In genomic region chr22:44947846-44948245, GRCh38 we compare ENCODE assay signal across 23 cellular contexts.
A peak's percentile ranks its signal among the peaks of the same experiment; 100 is the strongest.
DNase-seq lines count a peak whose midpoint lies in the region; ATAC-seq, FAIRE-seq and TF ChIP-seq lines count a peak whose summit lies in the region.
"Had no signal": no experiment of that assay in that cellular context is flagged by ENCODE, and none has a peak within 500 bp of the region (broad histone marks: within the 10 kb centered on the region; RNA-seq: fewer than 3 reads in every experiment).

No MANE protein-coding gene starts in this region.

- H3K36me3 Mint-ChIP-seq in brain (peaks cover 34% of the 10 kb centered on the region), nephron progenitor cell (ENCODE audit: low read depth) (peaks cover 39% of the 10 kb centered on the region)
- H3K36me3 Mint-ChIP-seq: CD8-positive, alpha-beta T cell had no signal

- H3K79me2 ChIP-seq in HepG2 (ENCODE audit: insufficient read depth, low read length) (no peaks in the 10 kb centered on the region), trophoblast cell (ENCODE audit: control insufficient read depth, insufficient read depth, low read length, poor library complexity) (no peaks in the 10 kb centered on the region)

- no peaks in the 10 kb centered on the region for H4K20me1 ChIP-seq in HepG2 (ENCODE audit: insufficient read depth, low read length)

- no peak overlapping the region for H3K9ac ChIP-seq in HepG2 (ENCODE audit: insufficient read depth, low read depth, low read length)
- H3K9ac ChIP-seq in trophoblast cell (ENCODE audit: low read length), result no peak overlapping the region
- H3K9ac ChIP-seq: BLaER1 treated with 17β-estradiol and CSF1 and Interleukin-3, amounts not matched to agents 10 nM and 100 nM had no signal

- FAIRE-seq in HepG2 (lab: Jason Lieb, UNC), result no peak
- FAIRE-seq: A549, D721Med, G401.6, GM12891, GM19239 had no signal

- no peaks in the 10 kb centered on the region for H3K36me3 ChIP-seq in HepG2 (replicated peaks in 1 of 2; ENCODE audit: control insufficient read depth in 1 of 2, insufficient read depth in 2 of 2, low read length in 2 of 2)
- H3K36me3 ChIP-seq in right lobe of liver, result no peaks in the 10 kb centered on the region
- no peaks in the 10 kb centered on the region for H3K36me3 ChIP-seq in trophoblast cell (ENCODE audit: control insufficient read depth in 1 of 2, insufficient read depth in 2 of 2, low read length in 2 of 2)
- H3K36me3 ChIP-seq: BLaER1 treated with 17β-estradiol and CSF1 and Interleukin-3, amounts not matched to agents 10 nM and 100 nM had no signal

- H2AK5ac ChIP-seq in trophoblast cell (ENCODE audit: low read length), result no peak overlapping the region

- TF ChIP-seq EP300 in HepG2 (IDR thresholded peaks at IDR 0.05; ENCODE audit: low read depth in 2 of 2, low read length in 2 of 2) (no peak), HepG2 (CRISPR knock-in tag; IDR thresholded peaks at IDR 0.05; ENCODE audit: borderline replicate concordance) (no peak)

- H3K27me3 Mint-ChIP-seq in brain (no peaks in the 10 kb centered on the region), nephron progenitor cell (ENCODE audit: low read depth, poor library complexity) (peaks cover 8% of the 10 kb centered on the region)
- H3K27me3 Mint-ChIP-seq: B cell had no signal

- WGBS in HepG2 (ENCODE audit: low lambda C conversion rate), result 21% methylated on average over 13 of the region's 13 CpGs
- 55% methylated on average over 11 of the region's 13 CpGs for WGBS in right lobe of liver (ENCODE audit: insufficient coverage, low coverage, low lambda C conversion rate, missing lambda C conversion rate)
- no CpG with 5 or more reads among the region's 13 CpGs for WGBS in trophoblast cell (ENCODE audit: extremely low coverage, insufficient coverage, insufficient read length)

- no peak for TF ChIP-seq CTCF in HepG2 (CRISPR knock-in tag; IDR thresholded peaks at IDR 0.05)
- no peak for TF ChIP-seq CTCF in right lobe of liver (IDR thresholded peaks at IDR 0.05)
- TF ChIP-seq CTCF in brain (conservative IDR thresholded peaks at IDR 0.05), result no peak
- TF ChIP-seq CTCF in nephron progenitor cell (IDR thresholded peaks at IDR 0.05), result no peak

- no peak overlapping the region for H3K23ac ChIP-seq in trophoblast cell (ENCODE audit: low read length)

- H3K27me3 ChIP-seq in HepG2 (ENCODE audit: control insufficient read depth in 1 of 2, insufficient read depth in 2 of 2, low read length in 2 of 2), result peaks cover 10 to 61% of the 10 kb centered on the region in 2 experiments; a peak in 3 of 5 replicates
- no peaks in the 10 kb centered on the region for H3K27me3 ChIP-seq in right lobe of liver
- H3K27me3 ChIP-seq in trophoblast cell (ENCODE audit: insufficient read depth, low read length), result no peaks in the 10 kb centered on the region
- H3K27me3 ChIP-seq: BLaER1 treated with 17β-estradiol and CSF1 and Interleukin-3, amounts not matched to agents 10 nM and 100 nM had no signal

- H4K91ac ChIP-seq in trophoblast cell (ENCODE audit: low read depth, low read length), result no peak overlapping the region

- H4K12ac ChIP-seq in trophoblast cell (ENCODE audit: low read depth, low read length), result no peak overlapping the region

- TF ChIP-seq RAD21 in HepG2 (CRISPR knock-in tag; IDR thresholded peaks at IDR 0.05), result no peak

- DNase-seq in HepG2 (ENCODE audit: low spot score) (no peak), right lobe of liver (no peak), nephron progenitor cell (no peak), trophoblast cell (no peak), NCI-H2171 treated with DMSO at 0.1 percent for 48 hours (lab: John Stamatoyannopoulos, UW) (no peak)
- DNase-seq: AML-193; Caco-2; Calu3; CD4-positive, alpha-beta T cell; CD8-positive, alpha-beta T cell; DMS79 treated with DMSO at 0.1 percent for 48 hours; GF-D8 had no signal

- H3K27ac ChIP-seq in HepG2 (ENCODE audit: extremely low read length, insufficient read depth, low read length), result no peak overlapping the region
- H3K27ac ChIP-seq in right lobe of liver, result no peak overlapping the region
- H3K27ac ChIP-seq in trophoblast cell (ENCODE audit: low read depth, low read length), result no peak overlapping the region
- H3K27ac ChIP-seq: 22Rv1; A549; BLaER1 treated with 17β-estradiol and CSF1 and Interleukin-3, amounts not matched to agents 10 nM and 100 nM; C4-2B had no signal

- H3K27ac Mint-ChIP-seq in brain (peak overlapping the region in 4 of 5 experiments; percentile 36 to 84 (median 75)), nephron progenitor cell (peak overlapping the region; percentile 66)
- H3K27ac Mint-ChIP-seq: B cell; CD4-positive, alpha-beta T cell; CD8-positive, alpha-beta T cell had no signal

- no peak overlapping the region for H2BK120ac ChIP-seq in trophoblast cell (ENCODE audit: insufficient read depth, low read length, poor library complexity)

- H3K9me3 ChIP-seq in HepG2 (ENCODE audit: low read length), result no peaks in the 10 kb centered on the region
- H3K9me3 ChIP-seq in right lobe of liver, result no peaks in the 10 kb centered on the region
- H3K9me3 ChIP-seq in trophoblast cell (ENCODE audit: insufficient read depth, low read depth, low read length), result peaks cover 4% of the 10 kb centered on the region
- H3K9me3 ChIP-seq: A549 had no signal

- H3K9me3 Mint-ChIP-seq in brain (peaks cover 0 to 20% (median 11%) of the 10 kb centered on the region in 5 experiments), nephron progenitor cell (peaks cover 24% of the 10 kb centered on the region)
- H3K9me3 Mint-ChIP-seq: CD4-positive, alpha-beta T cell; CD8-positive, alpha-beta T cell had no signal

- no peak for TF ChIP-seq POLR2A in HepG2 (IDR thresholded peaks at IDR 0.05; ENCODE audit: insufficient read depth in 1 of 2, low read depth in 2 of 2, low read length in 2 of 2)
- no peak for TF ChIP-seq POLR2A in right lobe of liver (IDR thresholded peaks at IDR 0.05)

- H3K4me1 ChIP-seq in HepG2 (ENCODE audit: insufficient read depth, low read length), result no peaks in the 10 kb centered on the region
- H3K4me1 ChIP-seq in right lobe of liver, result no peaks in the 10 kb centered on the region
- H3K4me1 ChIP-seq in trophoblast cell (ENCODE audit: control insufficient read depth in 1 of 2, insufficient read depth in 2 of 2, low read length in 2 of 2), result no peaks in the 10 kb centered on the region
- H3K4me1 ChIP-seq: A549; BLaER1 treated with 17β-estradiol and CSF1 and Interleukin-3, amounts not matched to agents 10 nM and 100 nM; Caco-2 had no signal

- H3K18ac ChIP-seq in trophoblast cell (ENCODE audit: low read length), result no peak overlapping the region

- POLR2A ChIA-PET in HepG2 (lab: Yijun Ruan, JAX), result no interaction called here

- no peak overlapping the region for H3K4ac ChIP-seq in trophoblast cell (ENCODE audit: low read depth, low read length)

- no peak overlapping the region for H2AFZ ChIP-seq in HepG2 (ENCODE audit: low read length)
- H2AFZ ChIP-seq in trophoblast cell (ENCODE audit: insufficient read depth, low read length, poor library complexity), result no peak overlapping the region

- intact Hi-C loops in HepG2 (cut with micrococcal nuclease; ENCODE audit: unreplicated experiment), result no loop called here
- intact Hi-C loops in right lobe of liver (cut with DNase I), result no loop called here

- no peak overlapping the region for H2BK12ac ChIP-seq in trophoblast cell (ENCODE audit: low read length)

- H4K8ac ChIP-seq in trophoblast cell (ENCODE audit: low read depth, low read length), result no peak overlapping the region

- no peak overlapping the region for H3K4me3 ChIP-seq in HepG2 (replicated peaks in 1 of 3; ENCODE audit: insufficient read depth in 1 of 3, low read depth in 2 of 3, low read length in 3 of 3)
- H3K4me3 ChIP-seq in right lobe of liver, result no peak overlapping the region
- H3K4me3 ChIP-seq in trophoblast cell (ENCODE audit: low read depth, low read length), result no peak overlapping the region
- H3K4me3 ChIP-seq: A549; BLaER1 treated with 17β-estradiol and CSF1 and Interleukin-3, amounts not matched to agents 10 nM and 100 nM had no signal

- no peak for ATAC-seq in HepG2
- no peak for ATAC-seq in right lobe of liver
- no peak for ATAC-seq in HG03175 (IDR thresholded peaks at IDR 0.05; ENCODE audit: unreplicated experiment)
- ATAC-seq: A549; CD8-positive, alpha-beta T cell had no signal

- H3K4me3 Mint-ChIP-seq in brain, result no peak overlapping the region
- no peak overlapping the region for H3K4me3 Mint-ChIP-seq in nephron progenitor cell
- H3K4me3 Mint-ChIP-seq: B cell; CD4-positive, alpha-beta T cell; CD8-positive, alpha-beta T cell had no signal

- BruUV-seq in HepG2 (replicated peaks; lab: Mats Ljungman, UMichigan), result no TSS peak

- in situ Hi-C loops in HepG2 (cut with HindIII; ENCODE audit: extremely low pct_ligation_motif_present, low pct_unique_long_range_greater_than_20kb), result no loop called here

- H3K4me1 Mint-ChIP-seq in brain (peaks cover 70% of the 10 kb centered on the region), nephron progenitor cell (peaks cover 46% of the 10 kb centered on the region)
- H3K4me1 Mint-ChIP-seq: B cell had no signal

- H2BK5ac ChIP-seq in trophoblast cell (ENCODE audit: low read depth, low read length, poor library complexity), result no peak overlapping the region

- no peak overlapping the region for H3K14ac ChIP-seq in trophoblast cell (ENCODE audit: low read length)

- H3K4me2 ChIP-seq in HepG2 (ENCODE audit: low read depth, low read length), result no peak overlapping the region
- no peak overlapping the region for H3K4me2 ChIP-seq in trophoblast cell (ENCODE audit: low read length)
- H3K4me2 ChIP-seq: A549; BLaER1 treated with 17β-estradiol and CSF1 and Interleukin-3, amounts not matched to agents 10 nM and 100 nM had no signal

- CTCF ChIA-PET in HepG2 (lab: Yijun Ruan, JAX; ENCODE audit: low intra/inter-chr PET ratio, low total read pairs), result no interaction called here

- no peaks in the 10 kb centered on the region for H3K79me1 ChIP-seq in trophoblast cell (ENCODE audit: low read length)

TF ChIP-seq in HepG2, 621 proteins besides CTCF, POLR2A, EP300 and RAD21 (continues in another document):
- TF ChIP-seq NFRKB (IDR thresholded peaks at IDR 0.05) (no peak), GLMP (CRISPR knock-in tag; IDR thresholded peaks at IDR 0.05; ENCODE audit: borderline replicate concordance) (no peak), ZNF33A (CRISPR knock-in tag; IDR thresholded peaks at IDR 0.05; ENCODE audit: borderline replicate concordance) (no peak), ZNF343 (CRISPR knock-in tag; IDR thresholded peaks at IDR 0.05) (no peak), ZSCAN12 (CRISPR knock-in tag; IDR thresholded peaks at IDR 0.05) (no peak), ZNF225 (CRISPR knock-in tag; IDR thresholded peaks at IDR 0.05) (no peak), ZNF263 (CRISPR knock-in tag; IDR thresholded peaks at IDR 0.05) (peak; percentile 49; the same call in 1 of the 2 replicates)
